Comparison of ENCODE assay signal across 11 cellular contexts in the genomic region with DNA sequence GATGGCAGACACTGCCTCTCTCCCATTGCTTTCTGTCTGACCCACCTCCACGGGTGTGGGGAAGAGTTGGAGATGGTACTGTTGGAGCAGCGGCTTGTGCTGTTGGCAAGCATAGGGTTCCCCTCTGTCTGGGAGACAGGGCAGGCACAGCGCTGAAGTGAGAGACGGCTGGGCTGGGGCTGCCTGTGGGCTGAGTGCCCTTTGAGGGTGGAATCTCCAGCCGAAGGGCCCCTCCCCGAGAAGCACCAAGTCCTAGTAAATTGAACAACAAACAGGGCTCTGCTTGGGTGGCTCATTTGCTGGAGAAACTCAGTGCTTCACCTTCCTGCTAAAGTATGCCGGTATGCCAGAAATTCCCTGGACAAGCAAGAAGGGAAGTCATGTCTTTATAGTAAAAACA.
DNase-seq lines count a peak whose midpoint lies in the region; ATAC-seq and TF ChIP-seq lines count a peak whose summit lies in the region.
"Had no signal": no experiment of that assay in that cellular context is flagged by ENCODE, and none has a peak within 500 bp of the region (broad histone marks: within the 10 kb centered on the region; RNA-seq: fewer than 3 reads in every experiment).

No MANE protein-coding gene starts in this region.

- DNase-seq in brain microvascular endothelial cell (no peak), mesenteric fat pad (ENCODE audit: low spot score) (peak; percentile 86), spleen (no peak), AG08395 (ENCODE audit: low spot score) (no peak), heart right ventricle (no peak), COLO668 (lab: John Stamatoyannopoulos, UW; ENCODE audit: unreplicated experiment) (no peak)
- DNase-seq in NK-92 treated with Interleukin-12 subunit alpha and Interleukin-12 subunit beta, amount 100 ng/mL, for 24 hours (lab: John Stamatoyannopoulos, UW), result no peak
- DNase-seq: DMS153, NCI-H2171 treated with DMSO at 0.1 percent for 48 hours had no signal

- CTCF ChIA-PET in HEK293 (lab: Yijun Ruan, JAX), result interaction anchor here (0.7 to 4.4 kb wide), 6 partner anchors 15 to 181 kb away, joined by 3 to 27 read pairs (median 9); no protein-coding TSS in a partner anchor

- TF ChIP-seq CTCF in HEK293 (tag by site-specific recombination; IDR thresholded peaks at IDR 0.05) (no peak), brain microvascular endothelial cell (IDR thresholded peaks at IDR 0.05; ENCODE audit: low read depth, low read length, missing control alignments) (no peak), spleen (IDR thresholded peaks at IDR 0.05 in 8 of 11, conservative IDR thresholded peaks at IDR 0.05 in 3 of 11) (no peak), heart right ventricle (IDR thresholded peaks at IDR 0.05) (no peak)

- H3K4me3 ChIP-seq in HEK293 (ENCODE audit: low read depth, low read length) (no peak overlapping the region), brain microvascular endothelial cell (ENCODE audit: low read depth, low read length) (no peak overlapping the region), spleen (no peak overlapping the region), heart right ventricle (no peak overlapping the region)

- no peaks in the 10 kb centered on the region for H3K27me3 ChIP-seq in brain microvascular endothelial cell (replicated peaks)
- no peaks in the 10 kb centered on the region for H3K27me3 ChIP-seq in spleen (replicated peaks in 1 of 7)
- no peaks in the 10 kb centered on the region for H3K27me3 ChIP-seq in heart right ventricle

- H3K4me1 ChIP-seq in HEK293 (ENCODE audit: control insufficient read depth, insufficient read depth, low read length) (peaks cover 20% of the 10 kb centered on the region), spleen (peaks cover 2 to 80% (median 53%) of the 10 kb centered on the region in 6 donors), heart right ventricle (peaks cover 4 to 63% (median 18%) of the 10 kb centered on the region in 9 donors)

- WGBS in spleen, 5 donors, result 80 to 86% (median 84%) methylated on average over 6 to 7 of the region's 7 CpGs
- 73 to 79% methylated on average over 7 of the region's 7 CpGs for WGBS in heart right ventricle, 2 donors

- no peak for TF ChIP-seq POLR2A in spleen (IDR thresholded peaks at IDR 0.05)

- in situ Hi-C loops in brain microvascular endothelial cell (cut with HindIII; ENCODE audit: low pct_ligation_motif_present, low sequenced_read_pairs), result loop anchor here (25.0 kb wide), 1 partner anchor 99 kb away; no protein-coding TSS in a partner anchor

- POLR2A ChIA-PET in HEK293 (lab: Yijun Ruan, JAX), result interaction anchor here (0.5 kb wide), 1 partner anchor 8 kb away, joined by 3 read pairs; no protein-coding TSS in a partner anchor

- no peak for ATAC-seq in heart right ventricle
- ATAC-seq: HepG2 had no signal

- H3K36me3 ChIP-seq in HEK293 (ENCODE audit: control insufficient read depth in 2 of 2, insufficient read depth in 1 of 2, low read length in 2 of 2) (no peaks in the 10 kb centered on the region), brain microvascular endothelial cell (replicated peaks) (no peaks in the 10 kb centered on the region), spleen (no peaks in the 10 kb centered on the region), heart right ventricle (no peaks in the 10 kb centered on the region)

- H3K9me3 ChIP-seq in HEK293 (ENCODE audit: control insufficient read depth, insufficient read depth, low read depth, low read length) (no peaks in the 10 kb centered on the region), spleen (no peaks in the 10 kb centered on the region), heart right ventricle (no peaks in the 10 kb centered on the region)

- H3K27ac ChIP-seq in HEK293 (ENCODE audit: extremely low read depth, low read depth, low read length) (no peak overlapping the region), brain microvascular endothelial cell (peak overlapping the region; percentile 93), spleen (peak overlapping the region in 6 of 8 donors; percentile 13 to 69 (median 51)), heart right ventricle (no peak overlapping the region)

- intact Hi-C loops in spleen (cut with DNase I; ENCODE audit: low total_unique reads), result no loop called here
- intact Hi-C loops in heart right ventricle (cut with DNase I), result no loop called here

TF ChIP-seq in HEK293, 187 proteins besides CTCF, POLR2A, EP300 and RAD21:
- TF ChIP-seq, protein P1, sequence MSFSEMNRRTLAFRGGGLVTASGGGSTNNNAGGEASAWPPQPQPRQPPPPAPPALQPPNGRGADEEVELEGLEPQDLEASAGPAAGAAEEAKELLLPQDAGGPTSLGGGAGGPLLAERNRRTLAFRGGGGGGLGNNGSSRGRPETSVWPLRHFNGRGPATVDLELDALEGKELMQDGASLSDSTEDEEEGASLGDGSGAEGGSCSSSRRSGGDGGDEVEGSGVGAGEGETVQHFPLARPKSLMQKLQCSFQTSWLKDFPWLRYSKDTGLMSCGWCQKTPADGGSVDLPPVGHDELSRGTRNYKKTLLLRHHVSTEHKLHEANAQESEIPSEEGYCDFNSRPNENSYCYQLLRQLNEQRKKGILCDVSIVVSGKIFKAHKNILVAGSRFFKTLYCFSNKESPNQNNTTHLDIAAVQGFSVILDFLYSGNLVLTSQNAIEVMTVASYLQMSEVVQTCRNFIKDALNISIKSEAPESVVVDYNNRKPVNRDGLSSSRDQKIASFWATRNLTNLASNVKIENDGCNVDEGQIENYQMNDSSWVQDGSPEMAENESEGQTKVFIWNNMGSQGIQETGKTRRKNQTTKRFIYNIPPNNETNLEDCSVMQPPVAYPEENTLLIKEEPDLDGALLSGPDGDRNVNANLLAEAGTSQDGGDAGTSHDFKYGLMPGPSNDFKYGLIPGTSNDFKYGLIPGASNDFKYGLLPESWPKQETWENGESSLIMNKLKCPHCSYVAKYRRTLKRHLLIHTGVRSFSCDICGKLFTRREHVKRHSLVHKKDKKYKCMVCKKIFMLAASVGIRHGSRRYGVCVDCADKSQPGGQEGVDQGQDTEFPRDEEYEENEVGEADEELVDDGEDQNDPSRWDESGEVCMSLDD (tag by site-specific recombination; IDR thresholded peaks at IDR 0.05), result no peak
- 0 out of 2 replicates have a peak, but pooled peaks have one; percentile 23 for TF ChIP-seq ZBTB8A (tag by site-specific recombination; IDR thresholded peaks at IDR 0.05)

Comparison
In these comparisons a context has a peak if more than half of its experiments do, and no peak if none do; other contexts are left out.
1. H3K27ac ChIP-seq: peak in brain microvascular endothelial cell (single experiment) and spleen (6 of 8); none in HEK293 (single experiment) and heart right ventricle (0 of 10).